ENCODE assay signal across 15 cellular contexts in the genomic region with DNA sequence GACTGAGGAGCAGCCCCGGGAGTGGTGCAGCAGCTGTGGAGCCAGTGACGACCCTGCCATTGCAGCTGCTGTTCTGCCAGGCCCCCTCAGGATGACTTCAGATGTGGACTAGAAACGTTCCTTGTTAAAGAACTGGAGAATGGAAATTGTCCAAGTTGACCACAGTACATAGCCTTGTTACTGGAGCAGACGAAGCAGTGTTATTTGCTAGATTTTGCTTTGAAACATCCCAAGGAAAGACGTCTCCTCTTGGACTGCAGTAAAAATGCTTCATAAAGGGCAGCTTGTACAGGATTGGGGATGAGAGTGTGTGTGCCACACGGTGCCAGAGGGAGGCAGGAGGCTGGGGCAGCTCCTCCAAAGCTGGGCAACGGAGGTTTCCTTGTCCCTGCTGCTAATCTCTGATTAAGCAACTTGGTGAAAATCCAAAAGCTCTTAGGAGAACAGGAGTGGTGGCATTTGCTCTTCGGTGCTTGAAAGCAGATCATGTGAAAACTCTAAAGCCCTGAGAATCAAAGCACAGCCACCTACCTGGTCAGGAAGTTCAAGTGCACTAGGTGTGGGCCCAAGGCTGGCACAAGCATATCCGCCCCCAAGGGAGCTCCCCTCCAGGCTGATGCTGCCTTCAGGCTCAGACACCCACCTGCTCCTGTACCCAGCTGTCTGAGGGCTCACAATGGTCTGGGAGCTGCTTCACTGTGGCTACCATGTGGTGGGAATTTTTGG.
DNase-seq lines count a peak whose midpoint lies in the region; ATAC-seq and TF ChIP-seq lines count a peak whose summit lies in the region.
"Had no signal": no experiment of that assay in that cellular context is flagged by ENCODE, and none has a peak within 500 bp of the region (broad histone marks: within the 10 kb centered on the region; RNA-seq: fewer than 3 reads in every experiment).

No MANE protein-coding gene starts in this region.

- H3K4me2 ChIP-seq in Loucy (ENCODE audit: low read depth, low read length, poor library complexity, severe bottlenecking), result peak overlapping the region; percentile 47

- peaks cover 12% of the 10 kb centered on the region; the same call in 1 of the 2 replicates for H3K79me2 ChIP-seq in Loucy (ENCODE audit: insufficient read depth, low read length)

- no peaks in the 10 kb centered on the region for H3K9me2 ChIP-seq in Loucy (replicated peaks; ENCODE audit: low read depth, low read length)

- in situ Hi-C loops in GM13977 (cut with MboI; ENCODE audit: low pct_unique_long_range_greater_than_20kb, low sequenced_read_pairs, unreplicated experiment), result no loop called here

- H3K4me3 ChIP-seq in Loucy (ENCODE audit: low read length, poor library complexity, severe bottlenecking), result no peak overlapping the region
- H3K4me3 ChIP-seq: ascending aorta, MG63 had no signal

- no peaks in the 10 kb centered on the region for H3K27me3 Mint-ChIP-seq in nephron (ENCODE audit: low read depth)
- peaks cover 0 to 20% of the 10 kb centered on the region in 2 donors for H3K27me3 Mint-ChIP-seq in stimulated activated naive B cell treated with anti-CD40 and anti-IgM and Interleukin-4, amounts not matched to agents 10 μg/mL and 1 μg/mL and 100 μg/mL, for 72 hours

- H3K4me1 Mint-ChIP-seq in nephron, result peaks cover 67% of the 10 kb centered on the region
- H3K4me1 Mint-ChIP-seq in stimulated activated naive B cell treated with anti-CD40 and anti-IgM and Interleukin-4, amounts not matched to agents 10 μg/mL and 1 μg/mL and 100 μg/mL, for 72 hours, result peaks cover 0 to 2% of the 10 kb centered on the region in 2 donors

- no peaks in the 10 kb centered on the region for H3K27me3 ChIP-seq in Loucy (ENCODE audit: insufficient read depth, low read length, poor library complexity, severe bottlenecking)
- H3K27me3 ChIP-seq: ascending aorta, MG63 had no signal

- H3K9me3 ChIP-seq in Loucy (ENCODE audit: insufficient read depth, low read depth, low read length), result no peaks in the 10 kb centered on the region; the same call in none of the 2 replicates
- H3K9me3 ChIP-seq: ascending aorta, MG63 had no signal

- H3K27ac ChIP-seq in C4-2B, result peak overlapping the region; percentile 17
- peak overlapping the region; percentile 23 for H3K27ac ChIP-seq in cingulate gyrus (ENCODE audit: low read depth, low read length)
- H3K27ac ChIP-seq: ascending aorta, RWPE1 had no signal

- 0 out of 2 replicates have a peak, but pooled peaks cover 4% of the 10 kb centered on the region for H3F3A ChIP-seq in Loucy (ENCODE audit: low read depth)

- H3K9ac ChIP-seq in Loucy (ENCODE audit: low read depth, low read length, poor library complexity, severe bottlenecking), result peak overlapping the region; percentile 46

- peaks cover 75% of the 10 kb centered on the region for H3K4me1 ChIP-seq in Loucy (ENCODE audit: insufficient read depth, low read length, poor library complexity, severe bottlenecking)
- H3K4me1 ChIP-seq: ascending aorta had no signal

- peaks cover 8% of the 10 kb centered on the region for H3K9me3 Mint-ChIP-seq in nephron
- no peaks in the 10 kb centered on the region for H3K9me3 Mint-ChIP-seq in stimulated activated naive B cell treated with anti-CD40 and anti-IgM and Interleukin-4, amounts not matched to agents 10 μg/mL and 1 μg/mL and 100 μg/mL, for 72 hours
- H3K9me3 Mint-ChIP-seq: natural killer cell had no signal

- TF ChIP-seq CTCF in C4-2B (conservative IDR thresholded peaks at IDR 0.05) (no peak), Loucy (conservative IDR thresholded peaks at IDR 0.05; ENCODE audit: low read length) (no peak), nephron (IDR thresholded peaks at IDR 0.05; ENCODE audit: unreplicated experiment in 3 of 3) (no peak), GM13977 (IDR thresholded peaks at IDR 0.05; ENCODE audit: extremely low read depth, insufficient read depth, missing control alignments) (no peak)

- no peak for DNase-seq in GM13977 (ENCODE audit: low spot score)
- no peak for DNase-seq in stimulated activated CD4-positive, alpha-beta T cell treated with anti-CD3 and anti-CD28 coated beads, Interleukin-1b, Interleukin-23, amount 100 ng/mL, for 48 hours
- no peak for DNase-seq in stimulated activated naive B cell treated with anti-CD40 and anti-IgM and Interleukin-4, amounts not matched to agents 10 μg/mL and 1 μg/mL and 100 μg/mL, for 72 hours
- DNase-seq: MG63; natural killer cell; NCI-H446 treated with DMSO at 0.1 percent for 48 hours; stimulated activated CD4-positive, alpha-beta T cell treated with anti-CD3 and anti-CD28 coated beads, Interleukin-12 subunit alpha, Interleukin-12 subunit beta, amount 100 ng/mL, for 4 hours had no signal

- H2AFZ ChIP-seq in Loucy (ENCODE audit: low read length), result no peak overlapping the region

- H3K4me3 Mint-ChIP-seq in nephron, result no peak overlapping the region
- H3K4me3 Mint-ChIP-seq in stimulated activated naive B cell treated with anti-CD40 and anti-IgM and Interleukin-4, amounts not matched to agents 10 μg/mL and 1 μg/mL and 100 μg/mL, for 72 hours, result no peak overlapping the region
- H3K4me3 Mint-ChIP-seq: CD14-positive monocyte, natural killer cell had no signal

- no peaks in the 10 kb centered on the region for H3K36me3 ChIP-seq in Loucy (ENCODE audit: insufficient read depth, low read length)
- H3K36me3 ChIP-seq: ascending aorta, MG63 had no signal

- H3K27ac Mint-ChIP-seq in nephron, result peak overlapping the region; percentile 83 to 99 (median 90)
- no peak overlapping the region for H3K27ac Mint-ChIP-seq in stimulated activated naive B cell treated with anti-CD40 and anti-IgM and Interleukin-4, amounts not matched to agents 10 μg/mL and 1 μg/mL and 100 μg/mL, for 72 hours
- H3K27ac Mint-ChIP-seq: CD14-positive monocyte had no signal

- ATAC-seq in HG02623 (IDR thresholded peaks at IDR 0.05; ENCODE audit: unreplicated experiment), result no peak
- ATAC-seq in stimulated activated naive B cell treated with anti-CD40 and anti-IgM and Interleukin-4, amounts not matched to agents 10 μg/mL and 1 μg/mL and 100 μg/mL, for 72 hours (replicated peaks), result no peak
- ATAC-seq: natural killer cell had no signal

- H3K36me3 Mint-ChIP-seq in nephron (ENCODE audit: low read depth), result no peaks in the 10 kb centered on the region
- no peaks in the 10 kb centered on the region for H3K36me3 Mint-ChIP-seq in stimulated activated naive B cell treated with anti-CD40 and anti-IgM and Interleukin-4, amounts not matched to agents 10 μg/mL and 1 μg/mL and 100 μg/mL, for 72 hours
- H3K36me3 Mint-ChIP-seq: CD14-positive monocyte, natural killer cell had no signal

- no peaks in the 10 kb centered on the region for H4K20me1 ChIP-seq in Loucy (ENCODE audit: insufficient read depth, low read length, poor library complexity, severe bottlenecking)
